Comparison of ENCODE assay signal across 16 cellular contexts in the genomic region with DNA sequence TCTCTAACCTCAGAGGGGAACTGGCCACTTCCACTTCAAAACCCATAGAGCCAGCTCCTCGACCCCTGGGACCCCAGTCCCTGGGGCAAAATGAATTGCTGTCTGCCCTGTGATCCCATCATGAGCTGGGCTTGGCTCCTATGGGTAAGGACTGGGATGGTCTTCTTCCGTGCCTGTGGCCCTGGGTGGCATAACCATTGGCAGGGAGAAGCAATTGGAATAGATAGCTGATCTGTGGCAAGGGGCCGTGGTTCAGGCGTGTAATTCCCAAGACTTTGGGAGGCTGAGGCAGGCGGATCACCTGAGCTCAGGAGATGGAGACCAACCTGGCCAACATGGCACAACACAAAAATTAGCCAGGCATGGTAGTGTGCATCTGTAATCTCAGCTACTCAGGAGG. TPM values are rescaled to one million over a fixed set of nuclear protein-coding genes. Genes with fewer than 3 reads are reported as not detected.
A peak's percentile ranks its signal among the peaks of the same experiment; 100 is the strongest.
DNase-seq lines count a peak whose midpoint lies in the region; ATAC-seq and TF ChIP-seq lines count a peak whose summit lies in the region.
"Had no signal": no experiment of that assay in that cellular context is flagged by ENCODE, and none has a peak within 500 bp of the region (broad histone marks: within the 10 kb centered on the region; RNA-seq: fewer than 3 reads in every experiment).

No MANE protein-coding gene starts in this region.

- no peaks in the 10 kb centered on the region for H3K9me3 Mint-ChIP-seq in activated naive CD8-positive, alpha-beta T cell (ENCODE audit: low read depth)
- no peaks in the 10 kb centered on the region for H3K9me3 Mint-ChIP-seq in activated naive CD8-positive, alpha-beta T cell treated with anti-CD3 and anti-CD28 coated beads, Interleukin-2, amount 50 U/mL, for 24 hours
- H3K9me3 Mint-ChIP-seq in endothelial cell (ENCODE audit: unreplicated experiment) (no peaks in the 10 kb centered on the region), nephron progenitor cell (no peaks in the 10 kb centered on the region)
- H3K9me3 Mint-ChIP-seq: CD4-positive, alpha-beta T cell; HFFc6 had no signal

- peak overlapping the region; percentile 46 for H3K27ac Mint-ChIP-seq in activated naive CD8-positive, alpha-beta T cell
- no peak overlapping the region for H3K27ac Mint-ChIP-seq in activated naive CD8-positive, alpha-beta T cell treated with anti-CD3 and anti-CD28 coated beads, Interleukin-2, amount 50 U/mL, for 24 hours
- H3K27ac Mint-ChIP-seq in endothelial cell (ENCODE audit: unreplicated experiment) = no peak overlapping the region
- H3K27ac Mint-ChIP-seq in nephron progenitor cell = peak overlapping the region; percentile 51
- H3K27ac Mint-ChIP-seq: CD4-positive, alpha-beta T cell; HFFc6 had no signal

- DNase-seq in activated naive CD8-positive, alpha-beta T cell treated with anti-CD3 and anti-CD28 coated beads, Interleukin-2, amount 50 U/mL, for 24 hours = no peak
- DNase-seq in endothelial cell (ENCODE audit: low spot score) (no peak), nephron progenitor cell (no peak), NOMO-1 treated with DMSO at 0.1 percent for 48 hours (lab: John Stamatoyannopoulos, UW; ENCODE audit: unreplicated experiment) (no peak)
- DNase-seq: 8988T; AML-193; CD4-positive, alpha-beta T cell; DMS79; HCEC 1CT; HFFc6 had no signal

- H3K36me3 Mint-ChIP-seq in activated naive CD8-positive, alpha-beta T cell = no peaks in the 10 kb centered on the region
- peaks cover 9% of the 10 kb centered on the region for H3K36me3 Mint-ChIP-seq in activated naive CD8-positive, alpha-beta T cell treated with anti-CD3 and anti-CD28 coated beads, Interleukin-2, amount 50 U/mL, for 24 hours (ENCODE audit: low read depth)
- peaks cover 13% of the 10 kb centered on the region for H3K36me3 Mint-ChIP-seq in endothelial cell (ENCODE audit: low read depth, unreplicated experiment)
- H3K36me3 Mint-ChIP-seq in nephron progenitor cell (ENCODE audit: low read depth) = peaks cover 25% of the 10 kb centered on the region

- TF ChIP-seq CTCF in endothelial cell (IDR thresholded peaks at IDR 0.05; ENCODE audit: unreplicated experiment) = no peak
- TF ChIP-seq CTCF in nephron progenitor cell (IDR thresholded peaks at IDR 0.05) = no peak

- H3K4me3 Mint-ChIP-seq in activated naive CD8-positive, alpha-beta T cell = no peak overlapping the region
- no peak overlapping the region for H3K4me3 Mint-ChIP-seq in activated naive CD8-positive, alpha-beta T cell treated with anti-CD3 and anti-CD28 coated beads, Interleukin-2, amount 50 U/mL, for 24 hours
- H3K4me3 Mint-ChIP-seq in endothelial cell (ENCODE audit: unreplicated experiment) (peak overlapping the region; percentile 40), nephron progenitor cell (no peak overlapping the region)
- H3K4me3 Mint-ChIP-seq: CD4-positive, alpha-beta T cell; HFFc6 had no signal

- no peak for ATAC-seq in activated naive CD8-positive, alpha-beta T cell treated with anti-CD3 and anti-CD28 coated beads, Interleukin-2, amount 50 U/mL, for 24 hours
- no peak for ATAC-seq in GM21723 (IDR thresholded peaks at IDR 0.05; ENCODE audit: unreplicated experiment)
- ATAC-seq in GM18873 (IDR thresholded peaks at IDR 0.05; ENCODE audit: low FRiP score, unreplicated experiment) = no peak
- ATAC-seq: HepG2 had no signal

- H3K4me1 Mint-ChIP-seq in activated naive CD8-positive, alpha-beta T cell (ENCODE audit: low read depth) = peaks cover 7% of the 10 kb centered on the region
- H3K4me1 Mint-ChIP-seq in activated naive CD8-positive, alpha-beta T cell treated with anti-CD3 and anti-CD28 coated beads, Interleukin-2, amount 50 U/mL, for 24 hours = no peaks in the 10 kb centered on the region
- peaks cover 18% of the 10 kb centered on the region for H3K4me1 Mint-ChIP-seq in endothelial cell (ENCODE audit: unreplicated experiment)
- H3K4me1 Mint-ChIP-seq in nephron progenitor cell = peaks cover 28% of the 10 kb centered on the region

- no peaks in the 10 kb centered on the region for H3K27me3 Mint-ChIP-seq in activated naive CD8-positive, alpha-beta T cell
- H3K27me3 Mint-ChIP-seq in activated naive CD8-positive, alpha-beta T cell treated with anti-CD3 and anti-CD28 coated beads, Interleukin-2, amount 50 U/mL, for 24 hours = no peaks in the 10 kb centered on the region
- H3K27me3 Mint-ChIP-seq in endothelial cell (ENCODE audit: unreplicated experiment) (peaks cover 11% of the 10 kb centered on the region), nephron progenitor cell (ENCODE audit: low read depth, poor library complexity) (no peaks in the 10 kb centered on the region)
- H3K27me3 Mint-ChIP-seq: CD4-positive, alpha-beta T cell had no signal

RNA-seq across cellular contexts. Expression of a gene that starts 4.3 kb away (rescaled TPM):
- 2.8 TPM for total RNA-seq in endothelial cell (ENCODE audit: unreplicated experiment)
- total RNA-seq: G401, HFFc6 had no signal

RNA-seq across cellular contexts. Expression of a gene that starts 17.3 kb away (rescaled TPM):
- 5.3 TPM for total RNA-seq in endothelial cell (ENCODE audit: unreplicated experiment)

RNA-seq across cellular contexts. Expression of a gene that starts 38.8 kb away (rescaled TPM):
- 18.6 TPM for total RNA-seq in endothelial cell (ENCODE audit: unreplicated experiment)

RNA-seq across cellular contexts. Expression of a gene that starts 45.4 kb away (rescaled TPM):
- total RNA-seq in endothelial cell (ENCODE audit: unreplicated experiment) = 0.13 TPM
- total RNA-seq: G401, H4 had no signal

RNA-seq across cellular contexts. Expression of a gene that starts 53.7 kb away (rescaled TPM):
- not detected for total RNA-seq in endothelial cell (ENCODE audit: unreplicated experiment)
- total RNA-seq: CD4-positive, alpha-beta T cell had no signal

Comparison
In these comparisons a context has a peak if more than half of its experiments do, and no peak if none do; other contexts are left out.
1. H3K27ac Mint-ChIP-seq: peak in activated naive CD8-positive, alpha-beta T cell (single experiment) and nephron progenitor cell (single experiment); none in activated naive CD8-positive, alpha-beta T cell treated with anti-CD3 and anti-CD28 coated beads, Interleukin-2, amount 50 U/mL, for 24 hours (single experiment) and endothelial cell (single experiment).